Comparison of ENCODE assay signal across 11 cellular contexts in the genomic region with DNA sequence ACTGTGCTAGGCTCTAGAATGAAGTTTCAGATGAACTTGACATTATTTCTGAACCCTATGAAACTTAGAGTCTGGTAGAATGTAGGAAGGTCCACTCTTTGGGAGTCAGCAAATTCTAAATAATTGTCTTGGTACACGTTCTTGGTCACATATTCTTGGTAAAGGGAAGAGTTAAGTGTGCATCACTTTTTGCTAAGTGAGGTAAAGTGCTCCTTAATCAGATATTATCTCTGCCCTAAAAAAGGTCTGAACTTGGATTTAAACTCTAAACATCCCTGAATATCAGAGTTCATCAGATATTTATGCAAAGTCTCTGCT. TPM values are rescaled to one million over a fixed set of nuclear protein-coding genes. Genes with fewer than 3 reads are reported as not detected.
DNase-seq lines count a peak whose midpoint lies in the region; ATAC-seq and TF ChIP-seq lines count a peak whose summit lies in the region.
"Had no signal": no experiment of that assay in that cellular context is flagged by ENCODE, and none has a peak within 500 bp of the region (broad histone marks: within the 10 kb centered on the region; RNA-seq: fewer than 3 reads in every experiment).

No MANE protein-coding gene starts in this region.

- DNase-seq in natural killer cell treated with Interleukin-12 subunit alpha and Interleukin-12 subunit beta and Interleukin-15 and Interleukin-18, amount 100 ng/mL, for 72 hours (ENCODE audit: low spot score), result no peak
- no peak for DNase-seq in natural killer cell
- no peak for DNase-seq in stimulated activated naive CD8-positive, alpha-beta T cell treated with anti-CD3 and anti-CD28 coated beads, Interleukin-15, amount 100 ng/mL, for 72 hours
- DNase-seq in glutamatergic neuron, result no peak
- DNase-seq: effector CD4-positive, alpha-beta T cell; gastrocnemius medialis; NCI-H146 had no signal

- no peak for ATAC-seq in natural killer cell treated with Interleukin-12 subunit alpha and Interleukin-12 subunit beta and Interleukin-15 and Interleukin-18, amount 100 ng/mL, for 72 hours
- ATAC-seq in natural killer cell, result no peak
- ATAC-seq in HG03432 (IDR thresholded peaks at IDR 0.05; ENCODE audit: unreplicated experiment), result peak; percentile 21
- ATAC-seq in stimulated activated naive CD8-positive, alpha-beta T cell treated with anti-CD3 and anti-CD28 coated beads, Interleukin-15, amount 100 ng/mL, for 72 hours, result no peak
- ATAC-seq in GM19455 (IDR thresholded peaks at IDR 0.05; ENCODE audit: unreplicated experiment), result no peak
- no peak for ATAC-seq in HG03039 (IDR thresholded peaks at IDR 0.05; ENCODE audit: unreplicated experiment)
- ATAC-seq: gastrocnemius medialis had no signal

- no peaks in the 10 kb centered on the region for H3K27me3 Mint-ChIP-seq in natural killer cell treated with Interleukin-12 subunit alpha and Interleukin-12 subunit beta and Interleukin-15 and Interleukin-18, amount 100 ng/mL, for 72 hours
- H3K27me3 Mint-ChIP-seq in natural killer cell (ENCODE audit: low read depth in 2 of 2) (no peaks in the 10 kb centered on the region), glutamatergic neuron (ENCODE audit: unreplicated experiment) (no peaks in the 10 kb centered on the region)
- no peaks in the 10 kb centered on the region for H3K27me3 Mint-ChIP-seq in activated naive CD8-positive, alpha-beta T cell
- H3K27me3 Mint-ChIP-seq in stimulated activated naive CD8-positive, alpha-beta T cell treated with anti-CD3 and anti-CD28 coated beads, Interleukin-15, amount 100 ng/mL, for 72 hours, result no peaks in the 10 kb centered on the region

- peaks cover 15% of the 10 kb centered on the region for H3K36me3 Mint-ChIP-seq in natural killer cell treated with Interleukin-12 subunit alpha and Interleukin-12 subunit beta and Interleukin-15 and Interleukin-18, amount 100 ng/mL, for 72 hours
- H3K36me3 Mint-ChIP-seq in natural killer cell (peaks cover 11% of the 10 kb centered on the region), glutamatergic neuron (ENCODE audit: unreplicated experiment) (peaks cover 7% of the 10 kb centered on the region)
- H3K36me3 Mint-ChIP-seq in activated naive CD8-positive, alpha-beta T cell, result peaks cover 36% of the 10 kb centered on the region

- intact Hi-C loops in natural killer cell (cut with micrococcal nuclease), result no loop called here

- H3K4me3 Mint-ChIP-seq in natural killer cell treated with Interleukin-12 subunit alpha and Interleukin-12 subunit beta and Interleukin-15 and Interleukin-18, amount 100 ng/mL, for 72 hours, result peak overlapping the region; percentile 57
- H3K4me3 Mint-ChIP-seq in natural killer cell, result no peak overlapping the region
- peak overlapping the region; percentile 24 for H3K4me3 Mint-ChIP-seq in activated naive CD8-positive, alpha-beta T cell
- H3K4me3 Mint-ChIP-seq in stimulated activated naive CD8-positive, alpha-beta T cell treated with anti-CD3 and anti-CD28 coated beads, Interleukin-15, amount 100 ng/mL, for 72 hours, result peak overlapping the region; percentile 49 to 50
- H3K4me3 Mint-ChIP-seq in glutamatergic neuron (ENCODE audit: unreplicated experiment), result no peak overlapping the region

- TF ChIP-seq CTCF in natural killer cell (IDR thresholded peaks at IDR 0.05) (no peak), glutamatergic neuron (IDR thresholded peaks at IDR 0.05; ENCODE audit: partially characterized antibody, unreplicated experiment) (no peak)

- peaks cover 15 to 18% of the 10 kb centered on the region in 2 donors for H3K4me1 Mint-ChIP-seq in natural killer cell treated with Interleukin-12 subunit alpha and Interleukin-12 subunit beta and Interleukin-15 and Interleukin-18, amount 100 ng/mL, for 72 hours (ENCODE audit: low read depth in 2 of 2)
- H3K4me1 Mint-ChIP-seq in natural killer cell, result peaks cover under 1 to 14% of the 10 kb centered on the region in 2 donors
- H3K4me1 Mint-ChIP-seq in activated naive CD8-positive, alpha-beta T cell (ENCODE audit: low read depth), result peaks cover 51% of the 10 kb centered on the region
- H3K4me1 Mint-ChIP-seq in stimulated activated naive CD8-positive, alpha-beta T cell treated with anti-CD3 and anti-CD28 coated beads, Interleukin-15, amount 100 ng/mL, for 72 hours, result peaks cover 30% of the 10 kb centered on the region
- no peaks in the 10 kb centered on the region for H3K4me1 Mint-ChIP-seq in glutamatergic neuron (ENCODE audit: low read depth, unreplicated experiment)

- H3K27ac Mint-ChIP-seq in natural killer cell treated with Interleukin-12 subunit alpha and Interleukin-12 subunit beta and Interleukin-15 and Interleukin-18, amount 100 ng/mL, for 72 hours, result peak overlapping the region; percentile 26 to 81
- H3K27ac Mint-ChIP-seq in natural killer cell, result no peak overlapping the region
- peak overlapping the region; percentile 82 for H3K27ac Mint-ChIP-seq in activated naive CD8-positive, alpha-beta T cell
- H3K27ac Mint-ChIP-seq in stimulated activated naive CD8-positive, alpha-beta T cell treated with anti-CD3 and anti-CD28 coated beads, Interleukin-15, amount 100 ng/mL, for 72 hours, result peak overlapping the region; percentile 4 to 88
- no peak overlapping the region for H3K27ac Mint-ChIP-seq in glutamatergic neuron (ENCODE audit: unreplicated experiment)

- no peaks in the 10 kb centered on the region for H3K9me3 Mint-ChIP-seq in natural killer cell treated with Interleukin-12 subunit alpha and Interleukin-12 subunit beta and Interleukin-15 and Interleukin-18, amount 100 ng/mL, for 72 hours
- H3K9me3 Mint-ChIP-seq in natural killer cell (no peaks in the 10 kb centered on the region), glutamatergic neuron (ENCODE audit: unreplicated experiment) (peaks cover 2% of the 10 kb centered on the region)
- H3K9me3 Mint-ChIP-seq in activated naive CD8-positive, alpha-beta T cell (ENCODE audit: low read depth), result no peaks in the 10 kb centered on the region
- H3K9me3 Mint-ChIP-seq in stimulated activated naive CD8-positive, alpha-beta T cell treated with anti-CD3 and anti-CD28 coated beads, Interleukin-15, amount 100 ng/mL, for 72 hours, result no peaks in the 10 kb centered on the region

RNA-seq across cellular contexts. Expression of gene OCIAD2, which starts 7.2 kb away (rescaled TPM):
- total RNA-seq in natural killer cell treated with Interleukin-12 subunit alpha and Interleukin-12 subunit beta and Interleukin-15 and Interleukin-18, amount 100 ng/mL, for 72 hours, result 10 to 100 TPM; 20.0 to 36.9 TPM
- 10 to 100 TPM; 25.8 to 34.3 (median 26.1) TPM for total RNA-seq in natural killer cell
- 66.7 TPM for total RNA-seq in glutamatergic neuron (ENCODE audit: unreplicated experiment)

Comparison
In these comparisons a context has a peak if more than half of its experiments do, and no peak if none do; other contexts are left out.
1. H3K27ac Mint-ChIP-seq: peak in natural killer cell treated with Interleukin-12 subunit alpha and Interleukin-12 subunit beta and Interleukin-15 and Interleukin-18, amount 100 ng/mL, for 72 hours (2 of 2), activated naive CD8-positive, alpha-beta T cell (single experiment) and stimulated activated naive CD8-positive, alpha-beta T cell treated with anti-CD3 and anti-CD28 coated beads, Interleukin-15, amount 100 ng/mL, for 72 hours (2 of 2); none in natural killer cell (0 of 2) and glutamatergic neuron (single experiment).
2. H3K4me3 Mint-ChIP-seq: peak in natural killer cell treated with Interleukin-12 subunit alpha and Interleukin-12 subunit beta and Interleukin-15 and Interleukin-18, amount 100 ng/mL, for 72 hours (single experiment), activated naive CD8-positive, alpha-beta T cell (single experiment) and stimulated activated naive CD8-positive, alpha-beta T cell treated with anti-CD3 and anti-CD28 coated beads, Interleukin-15, amount 100 ng/mL, for 72 hours (2 of 2); none in natural killer cell (single experiment) and glutamatergic neuron (single experiment).